Comparison of ENCODE assay signal across 1 cellular context in the genomic region with DNA sequence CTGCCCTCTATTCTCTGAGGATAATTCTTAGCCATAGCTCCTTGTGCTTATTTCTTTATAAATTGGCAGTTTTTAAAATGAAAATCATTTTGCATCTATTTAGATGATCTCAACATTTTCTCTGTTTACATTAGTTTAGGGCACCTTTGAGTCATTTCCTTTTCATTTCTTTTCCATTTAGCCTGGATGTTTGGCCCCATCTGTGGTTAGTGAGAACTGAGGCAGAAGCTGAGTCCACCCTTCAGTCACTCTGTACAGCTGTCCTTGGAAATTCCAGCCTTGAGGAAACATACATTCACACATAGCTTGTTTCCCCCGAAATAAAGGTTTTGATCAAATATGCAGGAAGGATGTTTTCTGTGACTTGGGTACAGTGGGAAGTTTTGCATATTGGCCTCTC.
TF ChIP-seq lines count a peak whose summit lies in the region.

No MANE protein-coding gene starts in this region.

TF ChIP-seq in GM23338, 12 proteins besides CTCF, POLR2A, EP300 and RAD21 (continued from another document):
- TF ChIP-seq, protein P1, sequence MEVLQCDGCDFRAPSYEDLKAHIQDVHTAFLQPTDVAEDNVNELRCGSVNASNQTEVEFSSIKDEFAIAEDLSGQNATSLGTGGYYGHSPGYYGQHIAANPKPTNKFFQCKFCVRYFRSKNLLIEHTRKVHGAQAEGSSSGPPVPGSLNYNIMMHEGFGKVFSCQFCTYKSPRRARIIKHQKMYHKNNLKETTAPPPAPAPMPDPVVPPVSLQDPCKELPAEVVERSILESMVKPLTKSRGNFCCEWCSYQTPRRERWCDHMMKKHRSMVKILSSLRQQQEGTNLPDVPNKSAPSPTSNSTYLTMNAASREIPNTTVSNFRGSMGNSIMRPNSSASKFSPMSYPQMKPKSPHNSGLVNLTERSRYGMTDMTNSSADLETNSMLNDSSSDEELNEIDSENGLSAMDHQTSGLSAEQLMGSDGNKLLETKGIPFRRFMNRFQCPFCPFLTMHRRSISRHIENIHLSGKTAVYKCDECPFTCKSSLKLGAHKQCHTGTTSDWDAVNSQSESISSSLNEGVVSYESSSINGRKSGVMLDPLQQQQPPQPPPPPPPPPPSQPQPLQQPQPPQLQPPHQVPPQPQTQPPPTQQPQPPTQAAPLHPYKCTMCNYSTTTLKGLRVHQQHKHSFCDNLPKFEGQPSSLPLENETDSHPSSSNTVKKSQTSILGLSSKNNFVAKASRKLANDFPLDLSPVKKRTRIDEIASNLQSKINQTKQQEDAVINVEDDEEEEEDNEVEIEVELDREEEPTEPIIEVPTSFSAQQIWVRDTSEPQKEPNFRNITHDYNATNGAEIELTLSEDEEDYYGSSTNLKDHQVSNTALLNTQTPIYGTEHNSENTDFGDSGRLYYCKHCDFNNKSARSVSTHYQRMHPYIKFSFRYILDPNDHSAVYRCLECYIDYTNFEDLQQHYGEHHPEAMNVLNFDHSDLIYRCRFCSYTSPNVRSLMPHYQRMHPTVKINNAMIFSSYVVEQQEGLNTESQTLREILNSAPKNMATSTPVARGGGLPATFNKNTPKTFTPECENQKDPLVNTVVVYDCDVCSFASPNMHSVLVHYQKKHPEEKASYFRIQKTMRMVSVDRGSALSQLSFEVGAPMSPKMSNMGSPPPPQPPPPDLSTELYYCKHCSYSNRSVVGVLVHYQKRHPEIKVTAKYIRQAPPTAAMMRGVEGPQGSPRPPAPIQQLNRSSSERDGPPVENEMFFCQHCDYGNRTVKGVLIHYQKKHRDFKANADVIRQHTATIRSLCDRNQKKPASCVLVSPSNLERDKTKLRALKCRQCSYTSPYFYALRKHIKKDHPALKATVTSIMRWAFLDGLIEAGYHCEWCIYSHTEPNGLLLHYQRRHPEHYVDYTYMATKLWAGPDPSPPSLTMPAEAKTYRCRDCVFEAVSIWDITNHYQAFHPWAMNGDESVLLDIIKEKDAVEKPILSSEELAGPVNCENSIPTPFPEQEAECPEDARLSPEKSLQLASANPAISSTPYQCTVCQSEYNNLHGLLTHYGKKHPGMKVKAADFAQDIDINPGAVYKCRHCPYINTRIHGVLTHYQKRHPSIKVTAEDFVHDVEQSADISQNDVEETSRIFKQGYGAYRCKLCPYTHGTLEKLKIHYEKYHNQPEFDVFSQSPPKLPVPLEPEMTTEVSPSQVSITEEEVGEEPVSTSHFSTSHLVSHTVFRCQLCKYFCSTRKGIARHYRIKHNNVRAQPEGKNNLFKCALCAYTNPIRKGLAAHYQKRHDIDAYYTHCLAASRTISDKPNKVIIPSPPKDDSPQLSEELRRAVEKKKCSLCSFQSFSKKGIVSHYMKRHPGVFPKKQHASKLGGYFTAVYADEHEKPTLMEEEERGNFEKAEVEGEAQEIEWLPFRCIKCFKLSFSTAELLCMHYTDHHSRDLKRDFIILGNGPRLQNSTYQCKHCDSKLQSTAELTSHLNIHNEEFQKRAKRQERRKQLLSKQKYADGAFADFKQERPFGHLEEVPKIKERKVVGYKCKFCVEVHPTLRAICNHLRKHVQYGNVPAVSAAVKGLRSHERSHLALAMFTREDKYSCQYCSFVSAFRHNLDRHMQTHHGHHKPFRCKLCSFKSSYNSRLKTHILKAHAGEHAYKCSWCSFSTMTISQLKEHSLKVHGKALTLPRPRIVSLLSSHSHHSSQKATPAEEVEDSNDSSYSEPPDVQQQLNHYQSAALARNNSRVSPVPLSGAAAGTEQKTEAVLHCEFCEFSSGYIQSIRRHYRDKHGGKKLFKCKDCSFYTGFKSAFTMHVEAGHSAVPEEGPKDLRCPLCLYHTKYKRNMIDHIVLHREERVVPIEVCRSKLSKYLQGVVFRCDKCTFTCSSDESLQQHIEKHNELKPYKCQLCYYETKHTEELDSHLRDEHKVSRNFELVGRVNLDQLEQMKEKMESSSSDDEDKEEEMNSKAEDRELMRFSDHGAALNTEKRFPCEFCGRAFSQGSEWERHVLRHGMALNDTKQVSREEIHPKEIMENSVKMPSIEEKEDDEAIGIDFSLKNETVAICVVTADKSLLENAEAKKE (CRISPR knock-in tag; IDR thresholded peaks at IDR 0.05): no peak
- no peak for TF ChIP-seq EZH2phosphoT487 (IDR thresholded peaks at IDR 0.05; ENCODE audit: unreplicated experiment)
- TF ChIP-seq POLR2AphosphoS5 (IDR thresholded peaks at IDR 0.05; ENCODE audit: low read depth): no peak
